In genomic region chrX:1836683-1837082, GRCh38 we compare ENCODE assay signal across 3 cellular contexts.
TF ChIP-seq lines count a peak whose summit lies in the region.

No MANE protein-coding gene starts in this region.

TF ChIP-seq in HepG2, 621 proteins besides CTCF, POLR2A, EP300 and RAD21:
- TF ChIP-seq ZNF710 (CRISPR knock-in tag; IDR thresholded peaks at IDR 0.05; ENCODE audit: borderline replicate concordance), result no peak
- TF ChIP-seq ZNF30 (CRISPR knock-in tag; IDR thresholded peaks at IDR 0.05), result no peak
- TF ChIP-seq ZNF652 (CRISPR knock-in tag; IDR thresholded peaks at IDR 0.05; ENCODE audit: borderline replicate concordance, low read depth), result peak; percentile 2; the same call in 1 of the 2 replicates

TF ChIP-seq in K562, 482 proteins besides CTCF, POLR2A, EP300 and RAD21:
- TF ChIP-seq ZC3H11A (IDR thresholded peaks at IDR 0.05; ENCODE audit: low read depth, low read length) (no peak), ZFP36 (IDR thresholded peaks at IDR 0.05; ENCODE audit: low read depth, low read length, partially characterized antibody) (peak; percentile 21), ZNF431 (CRISPR knock-in tag; IDR thresholded peaks at IDR 0.05) (peak; percentile 85)

TF ChIP-seq in H1, 55 proteins besides CTCF, POLR2A, EP300 and RAD21:
- TF ChIP-seq EGR1 (IDR thresholded peaks at IDR 0.05; ENCODE audit: borderline replicate concordance, low read depth, low read length), result no peak
